Comparison of ENCODE assay signal across 23 cellular contexts in genomic region chrX:19661977-19662376, GRCh38.
"Had no signal": no experiment of that assay in that cellular context is flagged by ENCODE, and none has a peak within 500 bp of the region (broad histone marks: within the 10 kb centered on the region; RNA-seq: fewer than 3 reads in every experiment).

No MANE protein-coding gene starts in this region.

- H3K4me1 ChIP-seq: adrenal gland, ascending aorta, left lung, neural progenitor cell, testis, uterus had no signal

- H3K4me3 ChIP-seq: adrenal gland, ascending aorta, coronary artery, left lung, lung, neural progenitor cell, testis, uterus had no signal

- ATAC-seq: left lung, sciatic nerve had no signal

- H3K4me3 Mint-ChIP-seq: endodermal cell; naive B cell; neural progenitor cell; T-helper 1 cell treated with Interleukin-12 subunit alpha and Interleukin-12 subunit beta and Interleukin-4 antibody, amounts not matched to agents 30 μg/mL and 1 μg/mL, for 36 hours had no signal

- DNase-seq: activated CD4-positive, alpha-beta T cell treated with anti-CD3 and anti-CD28 coated beads for 4 hours; activated CD4-positive, alpha-beta T cell treated with anti-CD3 and anti-CD28 coated beads, Interleukin-2, amount 50 U/mL, for 48 hours; activated CD4-positive, CD25-positive, alpha-beta regulatory T cell; activated naive CD4-positive, alpha-beta T cell treated with anti-CD3 and anti-CD28 coated beads, Interleukin-2, amount 50 U/mL, for 16 hours; activated T-cell treated with anti-CD3 and anti-CD28 coated beads, Interleukin-2, amount 50 U/mL, for 48 hours; adrenal gland; endodermal cell; foreskin melanocyte; hippocampal formation; kidney glomerular epithelial cell; left lung; naive B cell; stimulated activated CD4-positive, alpha-beta T cell treated with anti-CD3 and anti-CD28 coated beads, Interleukin-4, amount 100 ng/mL, for 1 hour; stimulated activated naive CD4-positive, alpha-beta T cell; testis; trophoblast cell; uterus had no signal

- H3K4me2 ChIP-seq: neural progenitor cell had no signal

- H3K9ac ChIP-seq: neural progenitor cell had no signal

- H3K9me3 Mint-ChIP-seq: naive B cell; T-helper 1 cell treated with Interleukin-12 subunit alpha and Interleukin-12 subunit beta and Interleukin-4 antibody, amounts not matched to agents 30 μg/mL and 1 μg/mL, for 36 hours had no signal

- H3K9me3 ChIP-seq: adrenal gland, ascending aorta, left lung, testis, uterus had no signal

- H3K27ac ChIP-seq: adrenal gland, ascending aorta, coronary artery, left lung, neural progenitor cell, testis, uterus had no signal

- H3K36me3 Mint-ChIP-seq: naive B cell, neural progenitor cell had no signal

- H3K4me1 Mint-ChIP-seq: neural progenitor cell had no signal

- H2AFZ ChIP-seq: neural progenitor cell had no signal

- H3K36me3 ChIP-seq: adrenal gland, ascending aorta, left lung, neural progenitor cell, uterus had no signal

- H3K27me3 ChIP-seq: adrenal gland, ascending aorta, neural progenitor cell, testis, uterus had no signal

- H3K27ac Mint-ChIP-seq: endodermal cell; naive B cell; neural progenitor cell; T-helper 1 cell treated with Interleukin-12 subunit alpha and Interleukin-12 subunit beta and Interleukin-4 antibody, amounts not matched to agents 30 μg/mL and 1 μg/mL, for 36 hours had no signal
